ENCODE assay signal across 8 cellular contexts in the genomic region with DNA sequence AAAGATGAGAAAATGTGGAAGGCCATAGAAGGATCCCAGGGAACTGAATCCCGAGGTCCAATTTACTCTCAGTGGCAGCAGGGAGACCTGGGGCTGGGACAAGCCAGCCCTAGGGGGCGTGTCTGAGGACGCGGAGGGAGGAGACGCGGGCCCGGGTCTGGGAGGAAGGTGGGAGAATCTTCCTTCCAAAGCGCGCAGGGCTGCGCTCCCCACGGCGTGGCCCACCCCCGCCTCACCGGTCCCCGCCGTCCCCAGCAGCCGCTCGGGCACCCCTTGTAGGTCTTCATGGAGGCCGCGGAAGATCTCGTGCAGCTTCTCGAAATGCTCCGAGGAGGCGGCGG. TPM values are rescaled to one million over a fixed set of nuclear protein-coding genes. Genes with fewer than 3 reads are reported as not detected.
DNase-seq lines count a peak whose midpoint lies in the region; ATAC-seq and TF ChIP-seq lines count a peak whose summit lies in the region.

No MANE protein-coding gene starts in this region.

- ATAC-seq in GM19395 (IDR thresholded peaks at IDR 0.05; ENCODE audit: unreplicated experiment) (peak; percentile 60), HG03469 (IDR thresholded peaks at IDR 0.05; ENCODE audit: unreplicated experiment) (peak; percentile 23)
- ATAC-seq in activated CD8-positive, alpha-beta memory T cell treated with anti-CD3 and anti-CD28 coated beads, Interleukin-2, amount 10 ng/mL, durations not matched to agents 7 days and 5 days, result peak; percentile 73

- no peak overlapping the region for H2BK15ac ChIP-seq in mesendoderm (replicated peaks; ENCODE audit: low read depth)

- H3K9me3 ChIP-seq in endodermal cell (ENCODE audit: control insufficient read depth, low read length), result no peaks in the 10 kb centered on the region

- H3K23ac ChIP-seq in mesendoderm (ENCODE audit: low read length), result no peak overlapping the region

- H3K36me3 ChIP-seq in endodermal cell (ENCODE audit: control insufficient read depth, insufficient read depth, low read length) (peaks cover 24% of the 10 kb centered on the region), mesendoderm (ENCODE audit: control insufficient read depth, insufficient read depth, low read length) (peaks cover 10% of the 10 kb centered on the region)

- no peak overlapping the region for H4K8ac ChIP-seq in mesendoderm (ENCODE audit: low read depth, low read length)

- H2BK120ac ChIP-seq in mesendoderm (ENCODE audit: low read depth, low read length), result no peak overlapping the region

- no peak overlapping the region for H4K5ac ChIP-seq in mesendoderm (ENCODE audit: low read length)

- H3K9ac ChIP-seq in endodermal cell (ENCODE audit: extremely low read depth, low read length, poor library complexity, severe bottlenecking) (peak overlapping the region; percentile 94), mesendoderm (ENCODE audit: low read length) (peak overlapping the region; percentile 94)

- DNase-seq in CD1c-positive myeloid dendritic cell (ENCODE audit: extremely low spot score) (peak; percentile 73), NCI-H748 treated with DMSO at 0.1 percent for 48 hours (lab: John Stamatoyannopoulos, UW) (peak; percentile 32), endodermal cell (peak; percentile 93), mesendoderm (peak; percentile 86)
- peak; percentile 67 for DNase-seq in activated CD8-positive, alpha-beta memory T cell treated with anti-CD3 and anti-CD28 coated beads, Interleukin-2, amount 10 ng/mL, durations not matched to agents 7 days and 5 days
- peak; percentile 74 for DNase-seq in stimulated activated CD8-positive, alpha-beta memory T cell treated with anti-CD3 and anti-CD28 coated beads, Interleukin-4, amount 100 ng/mL, for 48 hours

- H3K4me1 ChIP-seq in endodermal cell (ENCODE audit: control insufficient read depth, insufficient read depth, low read length) (peaks cover 2% of the 10 kb centered on the region), mesendoderm (ENCODE audit: control insufficient read depth, low read depth, low read length) (no peaks in the 10 kb centered on the region)

- H3K9me3 Mint-ChIP-seq in activated CD8-positive, alpha-beta memory T cell treated with anti-CD3 and anti-CD28 coated beads, Interleukin-2, amount 10 ng/mL, durations not matched to agents 7 days and 5 days (ENCODE audit: low read depth), result no peaks in the 10 kb centered on the region
- no peaks in the 10 kb centered on the region for H3K9me3 Mint-ChIP-seq in endodermal cell

- peak overlapping the region; percentile 66 for H3K4ac ChIP-seq in mesendoderm (ENCODE audit: low read depth, low read length)

- peak overlapping the region; percentile 99 for H3K27ac ChIP-seq in endodermal cell (ENCODE audit: low read depth, low read length)
- H3K27ac ChIP-seq in mesendoderm (ENCODE audit: low read depth, low read length), result peak overlapping the region; percentile 91

- no peaks in the 10 kb centered on the region for H3K27me3 Mint-ChIP-seq in activated CD8-positive, alpha-beta memory T cell treated with anti-CD3 and anti-CD28 coated beads, Interleukin-2, amount 10 ng/mL, durations not matched to agents 7 days and 5 days
- no peaks in the 10 kb centered on the region for H3K27me3 Mint-ChIP-seq in endodermal cell (ENCODE audit: insufficient read depth)

- WGBS in endodermal cell (ENCODE audit: insufficient coverage in 1 of 2, insufficient read length in 1 of 2), 2 experiments, result 0% methylated on average over 17 to 25 of the region's 25 CpGs
- no CpG with 5 or more reads among the region's 25 CpGs for WGBS in mesendoderm (ENCODE audit: extremely low coverage, insufficient coverage, low lambda C conversion rate)

- H3K79me1 ChIP-seq in mesendoderm (ENCODE audit: low read length), result peaks cover 14% of the 10 kb centered on the region

- H3K79me2 ChIP-seq in mesendoderm (ENCODE audit: control insufficient read depth, insufficient read depth, low read length), result peaks cover 23% of the 10 kb centered on the region

- H3K4me3 ChIP-seq in endodermal cell (ENCODE audit: low read length) (peak overlapping the region; percentile 95), mesendoderm (ENCODE audit: low read length) (peak overlapping the region; percentile 77)

- no peak overlapping the region for H2BK5ac ChIP-seq in mesendoderm (ENCODE audit: low read length)

- H3K27ac Mint-ChIP-seq in activated CD8-positive, alpha-beta memory T cell treated with anti-CD3 and anti-CD28 coated beads, Interleukin-2, amount 10 ng/mL, durations not matched to agents 7 days and 5 days, result peak overlapping the region; percentile 83
- H3K27ac Mint-ChIP-seq in endodermal cell, result peak overlapping the region; percentile 90

- peaks cover 38% of the 10 kb centered on the region for H3K4me1 Mint-ChIP-seq in activated CD8-positive, alpha-beta memory T cell treated with anti-CD3 and anti-CD28 coated beads, Interleukin-2, amount 10 ng/mL, durations not matched to agents 7 days and 5 days
- peaks cover 14% of the 10 kb centered on the region for H3K4me1 Mint-ChIP-seq in endodermal cell

- no peaks in the 10 kb centered on the region for H3K27me3 ChIP-seq in endodermal cell (ENCODE audit: control insufficient read depth, insufficient read depth, low read length, poor library complexity, severe bottlenecking)
- H3K27me3 ChIP-seq in mesendoderm (ENCODE audit: insufficient read depth, low read length, poor library complexity), result no peaks in the 10 kb centered on the region

- no peak overlapping the region for H2AK5ac ChIP-seq in mesendoderm (ENCODE audit: low read length)

- CTCF ChIA-PET in activated CD8-positive, alpha-beta memory T cell treated with anti-CD3 and anti-CD28 coated beads, Interleukin-2, amount 10 ng/mL, durations not matched to agents 7 days and 5 days (lab: Charles Lee), result interaction anchor here (0.7 to 2.8 kb wide), 8 partner anchors 21 to 246 kb away, joined by 3 to 28 read pairs (median 4); a partner anchor contains a TSS

- H3K4me2 ChIP-seq in mesendoderm (ENCODE audit: low read length), result peak overlapping the region; percentile 51

- peaks cover 24% of the 10 kb centered on the region for H3K36me3 Mint-ChIP-seq in activated CD8-positive, alpha-beta memory T cell treated with anti-CD3 and anti-CD28 coated beads, Interleukin-2, amount 10 ng/mL, durations not matched to agents 7 days and 5 days
- H3K36me3 Mint-ChIP-seq in endodermal cell (ENCODE audit: low read depth), result peaks cover 29% of the 10 kb centered on the region

- H3K4me3 Mint-ChIP-seq in activated CD8-positive, alpha-beta memory T cell treated with anti-CD3 and anti-CD28 coated beads, Interleukin-2, amount 10 ng/mL, durations not matched to agents 7 days and 5 days, result peak overlapping the region; percentile 90
- peak overlapping the region; percentile 80 for H3K4me3 Mint-ChIP-seq in endodermal cell

- peak overlapping the region; percentile 42 for H3K18ac ChIP-seq in mesendoderm (ENCODE audit: low read length)

- H3K56ac ChIP-seq in mesendoderm (ENCODE audit: low read length), result peak overlapping the region; percentile 94

- peak; percentile 47 for TF ChIP-seq CTCF in endodermal cell (conservative IDR thresholded peaks at IDR 0.05)

RNA-seq across cellular contexts. Expression of a gene that starts 0.3 kb away (rescaled TPM):
- 10 to 100 TPM; 69.2 to 73.5 TPM for total RNA-seq in activated CD8-positive, alpha-beta memory T cell treated with anti-CD3 and anti-CD28 coated beads, Interleukin-2, amount 10 ng/mL, durations not matched to agents 7 days and 5 days
- total RNA-seq in endodermal cell, result 100 to 1,000 TPM; 118 to 120 TPM
- polyA plus RNA-seq in endodermal cell (2013, experiment 1 of 2), result 71.4 TPM
- 63.9 TPM for polyA plus RNA-seq in endodermal cell (2013, experiment 2 of 2)
- 74.2 TPM for polyA plus RNA-seq in mesendoderm (2013, experiment 1 of 2)
- polyA plus RNA-seq in mesendoderm (2013, experiment 2 of 2), result 73.8 TPM

RNA-seq across cellular contexts. Expression of a gene that starts 21.5 kb away (rescaled TPM):
- 10 to 100 TPM; 49.6 to 59.8 TPM for total RNA-seq in activated CD8-positive, alpha-beta memory T cell treated with anti-CD3 and anti-CD28 coated beads, Interleukin-2, amount 10 ng/mL, durations not matched to agents 7 days and 5 days
- total RNA-seq in endodermal cell, result 10 to 100 TPM; 73.5 to 75.0 TPM
- polyA plus RNA-seq in endodermal cell (2013, experiment 1 of 2), result 98.6 TPM
- polyA plus RNA-seq in endodermal cell (2013, experiment 2 of 2), result 95.6 TPM
- 106 TPM for polyA plus RNA-seq in mesendoderm (2013, experiment 1 of 2)
- polyA plus RNA-seq in mesendoderm (2013, experiment 2 of 2), result 110 TPM

RNA-seq across cellular contexts. Expression of a gene that starts 27.6 kb away (rescaled TPM):
- total RNA-seq in activated CD8-positive, alpha-beta memory T cell treated with anti-CD3 and anti-CD28 coated beads, Interleukin-2, amount 10 ng/mL, durations not matched to agents 7 days and 5 days, result not detected
- under 1 TPM; 0.13 to 0.18 TPM for total RNA-seq in endodermal cell
- polyA plus RNA-seq in endodermal cell (2013, experiment 1 of 2), result 0.25 TPM
- 0.12 TPM for polyA plus RNA-seq in endodermal cell (2013, experiment 2 of 2)
- polyA plus RNA-seq in mesendoderm (2013, experiment 1 of 2), result 0.58 TPM
- 0.59 TPM for polyA plus RNA-seq in mesendoderm (2013, experiment 2 of 2)

RNA-seq across cellular contexts. Expression of a gene that starts 54.4 kb away (rescaled TPM):
- total RNA-seq in activated CD8-positive, alpha-beta memory T cell treated with anti-CD3 and anti-CD28 coated beads, Interleukin-2, amount 10 ng/mL, durations not matched to agents 7 days and 5 days, result 10 to 100 TPM in 1 of 2 experiments, 1 to 10 TPM in 1; 6.2 to 13.6 TPM
- total RNA-seq in endodermal cell, result 10 to 100 TPM; 19.4 to 25.4 TPM
- 17.2 TPM for polyA plus RNA-seq in endodermal cell (2013, experiment 1 of 2)
- polyA plus RNA-seq in endodermal cell (2013, experiment 2 of 2), result 16.2 TPM
- polyA plus RNA-seq in mesendoderm (2013, experiment 1 of 2), result 28.0 TPM
- polyA plus RNA-seq in mesendoderm (2013, experiment 2 of 2), result 28.3 TPM

Comparison
In these comparisons a context has a peak if more than half of its experiments do, and no peak if none do; other contexts are left out.
1. Peak in every context shown above with its lines: DNase-seq, ATAC-seq, H3K4me3 ChIP-seq and H3K27ac ChIP-seq.
2. DNase-seq: peak in every context shown above with its lines; median percentile 93 in endodermal cell; 86 in mesendoderm; 74 in stimulated activated CD8-positive, alpha-beta memory T cell treated with anti-CD3 and anti-CD28 coated beads, Interleukin-4, amount 100 ng/mL, for 48 hours; 73 in CD1c-positive myeloid dendritic cell; 67 in activated CD8-positive, alpha-beta memory T cell treated with anti-CD3 and anti-CD28 coated beads, Interleukin-2, amount 10 ng/mL, durations not matched to agents 7 days and 5 days; 32 in NCI-H748 treated with DMSO at 0.1 percent for 48 hours.
3. ATAC-seq: peak in every context shown above with its lines; median percentile 73 in activated CD8-positive, alpha-beta memory T cell treated with anti-CD3 and anti-CD28 coated beads, Interleukin-2, amount 10 ng/mL, durations not matched to agents 7 days and 5 days; 60 in GM19395; 23 in HG03469.